Comparison of ENCODE assay signal across 1 cellular context in genomic region chr17:55785181-55785580, GRCh38.
TF ChIP-seq lines count a peak whose summit lies in the region.

No MANE protein-coding gene starts in this region.

TF ChIP-seq in K562, 482 proteins besides CTCF, POLR2A, EP300 and RAD21:
- TF ChIP-seq CCNT2 (IDR thresholded peaks at IDR 0.05; ENCODE audit: borderline replicate concordance, extremely low read depth, insufficient read length, low read depth, low read length) (no peak), EHMT2 (IDR thresholded peaks at IDR 0.05) (0 out of 2 replicates have a peak, but pooled peaks have one; percentile 38), KDM1A (IDR thresholded peaks at IDR 0.05) (peak in 1 of 2 experiments; percentile 38; a peak in 2 of 4 replicates), CBFA2T3 (IDR thresholded peaks at IDR 0.05) (peak; percentile 81), GATA2 (CRISPR knock-in tag; IDR thresholded peaks at IDR 0.05) (peak; percentile 40), TEAD4 (IDR thresholded peaks at IDR 0.05; ENCODE audit: low read length) (peak; percentile 54; the same call in 1 of the 2 replicates), TEAD4 (CRISPR knock-in tag; IDR thresholded peaks at IDR 0.05; ENCODE audit: borderline replicate concordance) (no peak), MEIS2 (IDR thresholded peaks at IDR 0.05; ENCODE audit: partially characterized antibody) (peak; percentile 25), ZBTB11 (CRISPR knock-in tag; IDR thresholded peaks at IDR 0.05) (no peak), CBFA2T2 (conservative IDR thresholded peaks at IDR 0.05) (peak; percentile 68), ZNF644 (tag; IDR thresholded peaks at IDR 0.05; ENCODE audit: low read depth) (no peak), TCF3 (CRISPR knock-in tag; IDR thresholded peaks at IDR 0.05) (peak; percentile 75), MTA2 (IDR thresholded peaks at IDR 0.05; ENCODE audit: low read depth) (peak; percentile 55; the same call in 1 of the 2 replicates), RCOR1 (IDR thresholded peaks at IDR 0.05; ENCODE audit: borderline replicate concordance in 1 of 2, low read depth in 2 of 2, low read length in 2 of 2) (peak in 1 of 2 experiments; percentile 59; a peak in 1 of 4 replicates), CXXC5 (CRISPR knock-in tag; IDR thresholded peaks at IDR 0.05) (no peak), POU5F1 (IDR thresholded peaks at IDR 0.05; ENCODE audit: borderline replicate concordance, low read depth, low read length, partially characterized antibody) (no peak), DPF2 (IDR thresholded peaks at IDR 0.05) (peak; percentile 45; the same call in 1 of the 2 replicates), ADNP (tag; IDR thresholded peaks at IDR 0.05) (no peak), ARID1B (IDR thresholded peaks at IDR 0.05) (peak; percentile 87), CEBPG (CRISPR knock-in tag; IDR thresholded peaks at IDR 0.05) (no peak), CEBPG (tag; conservative IDR thresholded peaks at IDR 0.05 in 1 of 2, IDR thresholded peaks at IDR 0.05 in 1 of 2) (no peak), ZNF347 (CRISPR knock-in tag; IDR thresholded peaks at IDR 0.05; ENCODE audit: low read depth) (no peak), ZNF766 (CRISPR knock-in tag; conservative IDR thresholded peaks at IDR 0.05) (0 out of 2 replicates have a peak, but pooled peaks have one; percentile 46), ZNF592 (IDR thresholded peaks at IDR 0.05) (0 out of 2 replicates have a peak, but pooled peaks have one; percentile 24), TAL1 (IDR thresholded peaks at IDR 0.05) (peak; percentile 77), HMBOX1 (IDR thresholded peaks at IDR 0.05) (0 out of 2 replicates have a peak, but pooled peaks have one; percentile 69), ZNF263 (CRISPR knock-in tag; IDR thresholded peaks at IDR 0.05; ENCODE audit: borderline replicate concordance) (no peak), BHLHE40 (IDR thresholded peaks at IDR 0.05; ENCODE audit: low read length) (no peak), ZNF586 (CRISPR knock-in tag; conservative IDR thresholded peaks at IDR 0.05) (no peak), NONO (IDR thresholded peaks at IDR 0.05; ENCODE audit: low read depth in 2 of 2, low read length in 1 of 2) (0 out of 4 replicates have a peak, but pooled peaks of 1 of the 2 experiments have one; percentile 22), NFIC (IDR thresholded peaks at IDR 0.05) (peak; percentile 94), SUPT5H (IDR thresholded peaks at IDR 0.05) (no peak), ARNT (IDR thresholded peaks at IDR 0.05) (no peak), JUND (IDR thresholded peaks at IDR 0.05; ENCODE audit: borderline replicate concordance, low read depth, low read length) (peak; percentile 11; the same call in 1 of the 2 replicates), JUND (tag; IDR thresholded peaks at IDR 0.05; ENCODE audit: borderline replicate concordance, low read depth, low read length) (0 out of 3 replicates have a peak, but pooled peaks have one; percentile 15), NCOA1 (IDR thresholded peaks at IDR 0.05; ENCODE audit: low read depth) (peak; percentile 34; the same call in 1 of the 2 replicates), SMARCA4 (IDR thresholded peaks at IDR 0.05) (peak; percentile 47; the same call in 1 of the 2 replicates), NCOR1 (IDR thresholded peaks at IDR 0.05) (peak; percentile 67), DACH1 (IDR thresholded peaks at IDR 0.05; ENCODE audit: partially characterized antibody) (no peak)
- TF ChIP-seq, protein P1, sequence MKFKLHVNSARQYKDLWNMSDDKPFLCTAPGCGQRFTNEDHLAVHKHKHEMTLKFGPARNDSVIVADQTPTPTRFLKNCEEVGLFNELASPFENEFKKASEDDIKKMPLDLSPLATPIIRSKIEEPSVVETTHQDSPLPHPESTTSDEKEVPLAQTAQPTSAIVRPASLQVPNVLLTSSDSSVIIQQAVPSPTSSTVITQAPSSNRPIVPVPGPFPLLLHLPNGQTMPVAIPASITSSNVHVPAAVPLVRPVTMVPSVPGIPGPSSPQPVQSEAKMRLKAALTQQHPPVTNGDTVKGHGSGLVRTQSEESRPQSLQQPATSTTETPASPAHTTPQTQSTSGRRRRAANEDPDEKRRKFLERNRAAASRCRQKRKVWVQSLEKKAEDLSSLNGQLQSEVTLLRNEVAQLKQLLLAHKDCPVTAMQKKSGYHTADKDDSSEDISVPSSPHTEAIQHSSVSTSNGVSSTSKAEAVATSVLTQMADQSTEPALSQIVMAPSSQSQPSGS (CRISPR knock-in tag; IDR thresholded peaks at IDR 0.05), result no peak
- TF ChIP-seq, protein P2, sequence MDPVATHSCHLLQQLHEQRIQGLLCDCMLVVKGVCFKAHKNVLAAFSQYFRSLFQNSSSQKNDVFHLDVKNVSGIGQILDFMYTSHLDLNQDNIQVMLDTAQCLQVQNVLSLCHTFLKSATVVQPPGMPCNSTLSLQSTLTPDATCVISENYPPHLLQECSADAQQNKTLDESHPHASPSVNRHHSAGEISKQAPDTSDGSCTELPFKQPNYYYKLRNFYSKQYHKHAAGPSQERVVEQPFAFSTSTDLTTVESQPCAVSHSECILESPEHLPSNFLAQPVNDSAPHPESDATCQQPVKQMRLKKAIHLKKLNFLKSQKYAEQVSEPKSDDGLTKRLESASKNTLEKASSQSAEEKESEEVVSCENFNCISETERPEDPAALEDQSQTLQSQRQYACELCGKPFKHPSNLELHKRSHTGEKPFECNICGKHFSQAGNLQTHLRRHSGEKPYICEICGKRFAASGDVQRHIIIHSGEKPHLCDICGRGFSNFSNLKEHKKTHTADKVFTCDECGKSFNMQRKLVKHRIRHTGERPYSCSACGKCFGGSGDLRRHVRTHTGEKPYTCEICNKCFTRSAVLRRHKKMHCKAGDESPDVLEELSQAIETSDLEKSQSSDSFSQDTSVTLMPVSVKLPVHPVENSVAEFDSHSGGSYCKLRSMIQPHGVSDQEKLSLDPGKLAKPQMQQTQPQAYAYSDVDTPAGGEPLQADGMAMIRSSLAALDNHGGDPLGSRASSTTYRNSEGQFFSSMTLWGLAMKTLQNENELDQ (CRISPR knock-in tag; IDR thresholded peaks at IDR 0.05; ENCODE audit: borderline replicate concordance), result no peak
- TF ChIP-seq, protein P3, sequence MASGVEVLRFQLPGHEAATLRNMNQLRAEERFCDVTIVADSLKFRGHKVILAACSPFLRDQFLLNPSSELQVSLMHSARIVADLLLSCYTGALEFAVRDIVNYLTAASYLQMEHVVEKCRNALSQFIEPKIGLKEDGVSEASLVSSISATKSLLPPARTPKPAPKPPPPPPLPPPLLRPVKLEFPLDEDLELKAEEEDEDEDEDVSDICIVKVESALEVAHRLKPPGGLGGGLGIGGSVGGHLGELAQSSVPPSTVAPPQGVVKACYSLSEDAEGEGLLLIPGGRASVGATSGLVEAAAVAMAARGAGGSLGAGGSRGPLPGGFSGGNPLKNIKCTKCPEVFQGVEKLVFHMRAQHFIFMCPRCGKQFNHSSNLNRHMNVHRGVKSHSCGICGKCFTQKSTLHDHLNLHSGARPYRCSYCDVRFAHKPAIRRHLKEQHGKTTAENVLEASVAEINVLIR (CRISPR knock-in tag; IDR thresholded peaks at IDR 0.05), result no peak
- TF ChIP-seq, protein P4, sequence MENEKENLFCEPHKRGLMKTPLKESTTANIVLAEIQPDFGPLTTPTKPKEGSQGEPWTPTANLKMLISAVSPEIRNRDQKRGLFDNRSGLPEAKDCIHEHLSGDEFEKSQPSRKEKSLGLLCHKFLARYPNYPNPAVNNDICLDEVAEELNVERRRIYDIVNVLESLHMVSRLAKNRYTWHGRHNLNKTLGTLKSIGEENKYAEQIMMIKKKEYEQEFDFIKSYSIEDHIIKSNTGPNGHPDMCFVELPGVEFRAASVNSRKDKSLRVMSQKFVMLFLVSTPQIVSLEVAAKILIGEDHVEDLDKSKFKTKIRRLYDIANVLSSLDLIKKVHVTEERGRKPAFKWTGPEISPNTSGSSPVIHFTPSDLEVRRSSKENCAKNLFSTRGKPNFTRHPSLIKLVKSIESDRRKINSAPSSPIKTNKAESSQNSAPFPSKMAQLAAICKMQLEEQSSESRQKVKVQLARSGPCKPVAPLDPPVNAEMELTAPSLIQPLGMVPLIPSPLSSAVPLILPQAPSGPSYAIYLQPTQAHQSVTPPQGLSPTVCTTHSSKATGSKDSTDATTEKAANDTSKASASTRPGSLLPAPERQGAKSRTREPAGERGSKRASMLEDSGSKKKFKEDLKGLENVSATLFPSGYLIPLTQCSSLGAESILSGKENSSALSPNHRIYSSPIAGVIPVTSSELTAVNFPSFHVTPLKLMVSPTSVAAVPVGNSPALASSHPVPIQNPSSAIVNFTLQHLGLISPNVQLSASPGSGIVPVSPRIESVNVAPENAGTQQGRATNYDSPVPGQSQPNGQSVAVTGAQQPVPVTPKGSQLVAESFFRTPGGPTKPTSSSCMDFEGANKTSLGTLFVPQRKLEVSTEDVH (IDR thresholded peaks at IDR 0.05; ENCODE audit: low read depth, partially characterized antibody), result no peak
TF ChIP-seq in K562: peak in this region for 22.
